Comparison of ENCODE assay signal across 13 cellular contexts in genomic region chr20:49635171-49635570, GRCh38.
A peak's percentile ranks its signal among the peaks of the same experiment; 100 is the strongest.
DNase-seq lines count a peak whose midpoint lies in the region; ATAC-seq and TF ChIP-seq lines count a peak whose summit lies in the region.
"Had no signal": no experiment of that assay in that cellular context is flagged by ENCODE, and none has a peak within 500 bp of the region (broad histone marks: within the 10 kb centered on the region; RNA-seq: fewer than 3 reads in every experiment).

No MANE protein-coding gene starts in this region.

- H3K9me3 ChIP-seq in SU-DHL-6 (ENCODE audit: insufficient read depth, low read length), result no peaks in the 10 kb centered on the region
- H3K9me3 ChIP-seq: vagina had no signal

- H3K56ac ChIP-seq in mesendoderm (ENCODE audit: low read length), result no peak overlapping the region

- no peaks in the 10 kb centered on the region; the same call in 2 of the 3 replicates for H3K9me3 Mint-ChIP-seq in GM23338

- peak; percentile 11; the same call in 1 of the 3 replicates for ATAC-seq in GM23338

- no peak overlapping the region for H2BK120ac ChIP-seq in mesendoderm (ENCODE audit: low read depth, low read length)

- H3K4me2 ChIP-seq in GM23338, result no peak overlapping the region
- peak overlapping the region; percentile 64 for H3K4me2 ChIP-seq in SU-DHL-6 (ENCODE audit: low read depth, low read length, poor library complexity, severe bottlenecking)
- H3K4me2 ChIP-seq in mesendoderm (ENCODE audit: low read length), result no peak overlapping the region

- peaks cover 11% of the 10 kb centered on the region for H3K79me2 ChIP-seq in GM23338 (replicated peaks; ENCODE audit: insufficient read depth)
- H3K79me2 ChIP-seq in SU-DHL-6 (ENCODE audit: insufficient read depth, low read length), result no peaks in the 10 kb centered on the region; the same call in 1 of the 2 replicates
- H3K79me2 ChIP-seq in mesendoderm (ENCODE audit: control insufficient read depth, insufficient read depth, low read length), result no peaks in the 10 kb centered on the region

- H4K20me1 ChIP-seq in GM23338 (replicated peaks; ENCODE audit: insufficient read depth), result peaks cover 15% of the 10 kb centered on the region
- no peaks in the 10 kb centered on the region for H4K20me1 ChIP-seq in SU-DHL-6 (ENCODE audit: low read depth, low read length)

- H2AK5ac ChIP-seq in mesendoderm (ENCODE audit: low read length), result no peak overlapping the region

- H3K23ac ChIP-seq in mesendoderm (ENCODE audit: low read length), result no peak overlapping the region

- no peak overlapping the region for H3K27ac ChIP-seq in GM23338 (ENCODE audit: low read depth)
- H3K27ac ChIP-seq in SU-DHL-6 (ENCODE audit: low read depth, low read length), result peak overlapping the region; percentile 97
- peak overlapping the region; percentile 80 for H3K27ac ChIP-seq in rectal smooth muscle tissue (ENCODE audit: low read depth, low read length)
- no peak overlapping the region for H3K27ac ChIP-seq in mesendoderm (ENCODE audit: low read depth, low read length)
- H3K27ac ChIP-seq: vagina had no signal

- H3K4me3 Mint-ChIP-seq in GM23338, result no peak overlapping the region

- no peak overlapping the region for H2BK15ac ChIP-seq in mesendoderm (replicated peaks; ENCODE audit: low read depth)

- no peaks in the 10 kb centered on the region for H3K79me1 ChIP-seq in mesendoderm (ENCODE audit: low read length)

- peaks cover 47% of the 10 kb centered on the region for H3K4me1 Mint-ChIP-seq in GM23338

- no peak overlapping the region for H3K4ac ChIP-seq in mesendoderm (ENCODE audit: low read depth, low read length)

- no peak overlapping the region for H4K5ac ChIP-seq in mesendoderm (ENCODE audit: low read length)

- no peak overlapping the region for H3K18ac ChIP-seq in mesendoderm (ENCODE audit: low read length)

- H3K4me3 ChIP-seq in GM23338, result no peak overlapping the region
- no peak overlapping the region for H3K4me3 ChIP-seq in SU-DHL-6 (ENCODE audit: insufficient read depth, low read length, poor library complexity, severe bottlenecking)
- no peak overlapping the region for H3K4me3 ChIP-seq in rectal smooth muscle tissue (ENCODE audit: low read length)
- no peak overlapping the region for H3K4me3 ChIP-seq in mesendoderm (ENCODE audit: low read length)
- H3K4me3 ChIP-seq: vagina had no signal

- H2AFZ ChIP-seq in GM23338 (no peak overlapping the region), SU-DHL-6 (ENCODE audit: low read depth, low read length, severe bottlenecking) (no peak overlapping the region)

- peaks cover 27% of the 10 kb centered on the region for H3K27me3 Mint-ChIP-seq in GM23338 (ENCODE audit: insufficient read depth, low read depth, poor library complexity)

- H3K9me2 ChIP-seq in GM23338 (ENCODE audit: insufficient read depth) (no peaks in the 10 kb centered on the region), SU-DHL-6 (replicated peaks; ENCODE audit: insufficient read depth, low read length) (no peaks in the 10 kb centered on the region)

- no CpG with 5 or more reads among the region's 16 CpGs for WGBS in mesendoderm (ENCODE audit: extremely low coverage, insufficient coverage, low lambda C conversion rate)

- peak overlapping the region; percentile 51 for H3K9ac ChIP-seq in SU-DHL-6 (ENCODE audit: low read length)
- no peak overlapping the region for H3K9ac ChIP-seq in rectal smooth muscle tissue (ENCODE audit: low read length)
- no peak overlapping the region for H3K9ac ChIP-seq in mesendoderm (ENCODE audit: low read length)

- peak overlapping the region; percentile 79; the same call in 1 of the 2 replicates for H3K27ac Mint-ChIP-seq in GM23338

- H3K36me3 ChIP-seq in GM23338 (ENCODE audit: insufficient read depth) (peaks cover 45% of the 10 kb centered on the region), SU-DHL-6 (ENCODE audit: low read length) (peaks cover 27% of the 10 kb centered on the region), rectal smooth muscle tissue (ENCODE audit: control insufficient read depth, insufficient read depth, low read length) (peaks cover 2% of the 10 kb centered on the region), mesendoderm (ENCODE audit: control insufficient read depth, insufficient read depth, low read length) (peaks cover 3% of the 10 kb centered on the region)

- H3K27me3 ChIP-seq in GM23338 (ENCODE audit: insufficient read depth) (no peaks in the 10 kb centered on the region), SU-DHL-6 (ENCODE audit: low read length) (no peaks in the 10 kb centered on the region), rectal smooth muscle tissue (ENCODE audit: control insufficient read depth, insufficient read depth, low read length) (no peaks in the 10 kb centered on the region), mesendoderm (ENCODE audit: insufficient read depth, low read length, poor library complexity) (no peaks in the 10 kb centered on the region)
- H3K27me3 ChIP-seq: vagina had no signal

- H3F3A ChIP-seq in GM23338 (replicated peaks; ENCODE audit: low read depth) (peaks cover 15% of the 10 kb centered on the region), SU-DHL-6 (ENCODE audit: insufficient read depth) (peaks cover 94% of the 10 kb centered on the region)

- no peak overlapping the region for H4K8ac ChIP-seq in mesendoderm (ENCODE audit: low read depth, low read length)

- DNase-seq in GM23338 (ENCODE audit: low spot score) (no peak), kidney tubule cell (ENCODE audit: low spot score) (peak; percentile 25), mesendoderm (no peak), NCI-H526 treated with DMSO at 0.1 percent for 48 hours (lab: John Stamatoyannopoulos, UW) (no peak), NCI-H1092 (lab: John Stamatoyannopoulos, UW) (no peak), NCI-H1092 treated with DMSO at 0.1 percent for 48 hours (lab: John Stamatoyannopoulos, UW) (no peak)
- DNase-seq: activated CD4-positive, alpha-beta T cell treated with anti-CD3 and anti-CD28 coated beads, Interleukin-2, amount 50 U/mL, for 1 hour; AML-193; MM.1S; T-helper 2 cell had no signal

- TF ChIP-seq CTCF in GM23338 (conservative IDR thresholded peaks at IDR 0.05; ENCODE audit: low read depth in 2 of 2) (no peak), SU-DHL-6 (IDR thresholded peaks at IDR 0.05; ENCODE audit: insufficient read depth, low read length, poor library complexity, severe bottlenecking) (no peak)

- H3K4me1 ChIP-seq in GM23338 (ENCODE audit: insufficient read depth) (peaks cover 29% of the 10 kb centered on the region), rectal smooth muscle tissue (ENCODE audit: control insufficient read depth, insufficient read depth, low read length) (peaks cover 19% of the 10 kb centered on the region), mesendoderm (ENCODE audit: control insufficient read depth, low read depth, low read length) (no peaks in the 10 kb centered on the region)
- H3K4me1 ChIP-seq: vagina had no signal

- no peak overlapping the region for H2BK5ac ChIP-seq in mesendoderm (ENCODE audit: low read length)

- peaks cover 66% of the 10 kb centered on the region for H3K36me3 Mint-ChIP-seq in GM23338 (ENCODE audit: low read depth)

TF ChIP-seq in GM23338, 12 proteins besides CTCF, POLR2A, EP300 and RAD21:
- TF ChIP-seq ZNF331 (CRISPR knock-in tag; IDR thresholded peaks at IDR 0.05; ENCODE audit: low read depth) (no peak), POLR2AphosphoS5 (IDR thresholded peaks at IDR 0.05; ENCODE audit: low read depth) (no peak)
TF ChIP-seq in GM23338: peak in this region for 0.

Comparison
In these comparisons a context has a peak if more than half of its experiments do, and no peak if none do; other contexts are left out.
1. H3K27ac ChIP-seq: peak in SU-DHL-6 (single experiment) and rectal smooth muscle tissue (single experiment); none in GM23338 (single experiment) and mesendoderm (single experiment).